ENCODE assay signal across 12 cellular contexts in genomic region chr20:51514836-51515235, GRCh38. TPM values are rescaled to one million over a fixed set of nuclear protein-coding genes. Genes with fewer than 3 reads are reported as not detected.
"Had no signal": no experiment of that assay in that cellular context is flagged by ENCODE, and none has a peak within 500 bp of the region (broad histone marks: within the 10 kb centered on the region; RNA-seq: fewer than 3 reads in every experiment).

No MANE protein-coding gene starts in this region.

- H3K27me3 Mint-ChIP-seq: stimulated activated memory B cell treated with anti-CD40 and anti-IgM and Interleukin-4, amounts not matched to agents 10 μg/mL and 1 μg/mL and 100 μg/mL, for 72 hours had no signal

- H3K4me3 Mint-ChIP-seq: endodermal cell; stimulated activated memory B cell treated with anti-CD40 and anti-IgM and Interleukin-4, amounts not matched to agents 10 μg/mL and 1 μg/mL and 100 μg/mL, for 72 hours had no signal

- H3K9me3 ChIP-seq: SJSA1 had no signal

- H3K4me3 ChIP-seq: hepatocyte, SJSA1 had no signal

- ATAC-seq: stimulated activated memory B cell treated with anti-CD40 and anti-IgM and Interleukin-4, amounts not matched to agents 10 μg/mL and 1 μg/mL and 100 μg/mL, for 72 hours had no signal

- H3K27ac Mint-ChIP-seq: endodermal cell; stimulated activated memory B cell treated with anti-CD40 and anti-IgM and Interleukin-4, amounts not matched to agents 10 μg/mL and 1 μg/mL and 100 μg/mL, for 72 hours had no signal

- H3K36me3 ChIP-seq: SJSA1 had no signal

- H3K27ac ChIP-seq: hepatocyte, SJSA1, VCaP had no signal

- H3K4me1 Mint-ChIP-seq: endodermal cell had no signal

- H3K4me1 ChIP-seq: SJSA1 had no signal

- DNase-seq: central memory CD4-positive, alpha-beta T cell; cortex of kidney; endodermal cell; erythroblast; kidney glomerular epithelial cell; retina; SW 1271; trophoblast cell had no signal

- H3K27me3 ChIP-seq: hepatocyte had no signal

- H3K9me3 Mint-ChIP-seq: endodermal cell; stimulated activated memory B cell treated with anti-CD40 and anti-IgM and Interleukin-4, amounts not matched to agents 10 μg/mL and 1 μg/mL and 100 μg/mL, for 72 hours had no signal

RNA-seq across cellular contexts. Expression of gene NFATC2, which starts 27.7 kb away (rescaled TPM):
- total RNA-seq: SJSA1 had no signal
